8 cellular contexts compared by ENCODE assay signal in genomic region chr17:6435968-6436367, GRCh38.
DNase-seq lines count a peak whose midpoint lies in the region; ATAC-seq and TF ChIP-seq lines count a peak whose summit lies in the region.

No MANE protein-coding gene starts in this region.

- TF ChIP-seq CTCF in AG10803 (conservative IDR thresholded peaks at IDR 0.05; ENCODE audit: low read length), result peak; percentile 88

- no peak overlapping the region for H3K4me3 ChIP-seq in AG10803 (ENCODE audit: low read length)

- peak; percentile 62 for ATAC-seq in GM19351 (IDR thresholded peaks at IDR 0.05; ENCODE audit: unreplicated experiment)
- ATAC-seq in HG02798 (IDR thresholded peaks at IDR 0.05; ENCODE audit: poor library complexity, unreplicated experiment), result no peak

- DNase-seq in AG10803 (ENCODE audit: low read depth) (peak; percentile 62), NCI-H524 treated with DMSO at 0.1 percent for 48 hours (lab: John Stamatoyannopoulos, UW) (peak; percentile 5), midbrain (lab: John Stamatoyannopoulos, UW) (peak; percentile 60)
- peak; percentile 51 to 53 for DNase-seq in activated CD4-positive, alpha-beta T cell treated with anti-CD3 and anti-CD28 coated beads, Interleukin-2, amount 50 U/mL, for 4 hours
- peak; percentile 40 for DNase-seq in effector CD8-positive, alpha-beta T cell (lab: John Stamatoyannopoulos, UW)
- DNase-seq in stimulated activated CD8-positive, alpha-beta memory T cell treated with anti-CD3 and anti-CD28 coated beads, Interleukin-7, amount 100 ng/mL, for 1 hour (ENCODE audit: low read depth in 2 of 2), result peak; percentile 22 to 43

Comparison
In these comparisons a context has a peak if more than half of its experiments do, and no peak if none do; other contexts are left out.
1. DNase-seq: peak in every context shown above with its lines; median percentile 62 in AG10803; 60 in midbrain; 52 in activated CD4-positive, alpha-beta T cell treated with anti-CD3 and anti-CD28 coated beads, Interleukin-2, amount 50 U/mL, for 4 hours; 40 in effector CD8-positive, alpha-beta T cell; 32 in stimulated activated CD8-positive, alpha-beta memory T cell treated with anti-CD3 and anti-CD28 coated beads, Interleukin-7, amount 100 ng/mL, for 1 hour; 5 in NCI-H524 treated with DMSO at 0.1 percent for 48 hours.